8 cellular contexts compared by ENCODE assay signal in the genomic region with DNA sequence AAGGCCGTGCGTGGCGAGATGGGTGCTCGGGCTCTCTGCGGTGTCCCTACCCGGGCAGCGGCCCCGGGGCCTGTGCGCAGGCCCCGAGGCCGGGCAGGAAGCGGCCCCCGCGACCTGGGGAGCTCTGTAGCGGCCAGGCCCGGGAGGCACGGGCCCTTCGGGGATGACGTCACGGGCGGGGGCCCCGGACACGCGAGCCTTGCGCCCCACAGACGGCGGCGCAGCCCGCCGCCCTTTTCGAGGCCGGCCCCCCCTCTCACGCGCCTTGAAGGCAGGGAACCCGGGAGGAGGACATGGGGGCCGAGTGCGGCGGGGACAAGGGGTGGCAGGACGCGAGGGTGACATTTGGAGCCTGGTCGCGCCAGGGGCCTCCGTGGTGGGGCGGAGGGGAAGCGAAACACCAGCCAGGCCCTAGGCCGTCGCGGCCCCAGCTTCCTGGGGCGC. TPM values are rescaled to one million over a fixed set of nuclear protein-coding genes. Genes with fewer than 3 reads are reported as not detected.
DNase-seq lines count a peak whose midpoint lies in the region; ATAC-seq and TF ChIP-seq lines count a peak whose summit lies in the region.

No MANE protein-coding gene starts in this region.

- ATAC-seq in GM21786 (IDR thresholded peaks at IDR 0.05; ENCODE audit: unreplicated experiment), result peak; percentile 26
- ATAC-seq in upper lobe of right lung, result peak; percentile 53

- H3K9me3 ChIP-seq in upper lobe of right lung, result no peaks in the 10 kb centered on the region

- DNase-seq in EL (peak; percentile 63), NCI-H69 (lab: John Stamatoyannopoulos, UW) (peak; percentile 58), activated T-helper 1 cell treated with Interleukin-2 at 50 U/mL for 16 hours (ENCODE audit: low read depth) (peak; percentile 29), fibroblast of pulmonary artery (ENCODE audit: low read depth) (no peak), neural crest cell (ENCODE audit: low read depth, low spot score) (peak; percentile 29), upper lobe of right lung (peak; percentile 87), OCI-M2 (lab: John Stamatoyannopoulos, UW; ENCODE audit: unreplicated experiment) (no peak)

- intact Hi-C loops in upper lobe of right lung (cut with DNase I), result loop anchor here (10.0 kb wide), 1 partner anchor 182 kb away; no protein-coding TSS in a partner anchor

- TF ChIP-seq CTCF in fibroblast of pulmonary artery (IDR thresholded peaks at IDR 0.05; ENCODE audit: low read length, missing control alignments) (no peak), neural crest cell (conservative IDR thresholded peaks at IDR 0.05) (no peak), upper lobe of right lung (IDR thresholded peaks at IDR 0.05) (no peak)

- H3K27me3 Mint-ChIP-seq in neural crest cell (ENCODE audit: low read depth), result no peaks in the 10 kb centered on the region

- peak overlapping the region; percentile 96 for H3K4me3 Mint-ChIP-seq in neural crest cell

- peaks cover 36% of the 10 kb centered on the region for H3K4me1 ChIP-seq in upper lobe of right lung

- no peaks in the 10 kb centered on the region for H3K36me3 ChIP-seq in upper lobe of right lung

- H3K36me3 Mint-ChIP-seq in neural crest cell (ENCODE audit: low read depth), result no peaks in the 10 kb centered on the region

- peaks cover 53% of the 10 kb centered on the region for H3K4me1 Mint-ChIP-seq in neural crest cell

- H3K27me3 ChIP-seq in upper lobe of right lung, result no peaks in the 10 kb centered on the region

- H3K27ac Mint-ChIP-seq in neural crest cell (ENCODE audit: unreplicated experiment), result peak overlapping the region; percentile 88

- H3K4me3 ChIP-seq in fibroblast of pulmonary artery (replicated peaks; ENCODE audit: low read depth, low read length) (peak overlapping the region; percentile 73), upper lobe of right lung (peak overlapping the region; percentile 70)

- H3K27ac ChIP-seq in upper lobe of right lung, result peak overlapping the region; percentile 91

- H3K9me3 Mint-ChIP-seq in neural crest cell, result no peaks in the 10 kb centered on the region

RNA-seq across cellular contexts. Expression of a gene that starts 1.1 kb away (rescaled TPM):
- total RNA-seq in neural crest cell (53.6 and 54.0 TPM in 2 replicates), upper lobe of right lung (38.1 TPM)

Comparison
In these comparisons a context has a peak if more than half of its experiments do, and no peak if none do; other contexts are left out.
1. DNase-seq: peak in EL (single experiment), NCI-H69 (single experiment), activated T-helper 1 cell treated with Interleukin-2 at 50 U/mL for 16 hours (single experiment), neural crest cell (single experiment) and upper lobe of right lung (single experiment); none in fibroblast of pulmonary artery (single experiment) and OCI-M2 (single experiment).